9 cellular contexts compared by ENCODE assay signal in the genomic region with DNA sequence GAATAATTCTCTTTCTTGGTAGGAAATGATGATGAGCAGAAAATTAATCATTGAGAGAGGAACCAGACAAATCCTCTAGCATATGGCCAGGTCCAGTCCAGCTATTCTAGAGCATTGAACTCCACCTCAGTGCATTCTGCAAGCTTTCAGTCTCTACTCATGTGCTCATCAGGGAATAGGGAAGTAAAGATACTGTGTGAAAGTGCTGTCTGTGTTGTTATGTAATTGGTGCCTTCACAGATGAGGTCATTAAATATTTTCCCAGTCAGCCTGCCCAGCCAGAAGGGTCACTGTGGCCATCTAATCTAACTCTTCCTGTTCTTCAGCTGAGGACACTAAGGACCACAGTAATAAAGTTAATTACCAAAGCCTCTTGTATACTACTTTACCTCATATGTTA. TPM values are rescaled to one million over a fixed set of nuclear protein-coding genes. Genes with fewer than 3 reads are reported as not detected.
DNase-seq lines count a peak whose midpoint lies in the region; ATAC-seq and TF ChIP-seq lines count a peak whose summit lies in the region.
"Had no signal": no experiment of that assay in that cellular context is flagged by ENCODE, and none has a peak within 500 bp of the region (broad histone marks: within the 10 kb centered on the region; RNA-seq: fewer than 3 reads in every experiment).

No MANE protein-coding gene starts in this region.

- no peak for DNase-seq in breast epithelium (ENCODE audit: low spot score in 2 of 2)
- no peak for DNase-seq in MCF 10A (ENCODE audit: unreplicated experiment)
- DNase-seq in mammary epithelial cell = peak; percentile 32
- peak; percentile 81 for DNase-seq in medulla oblongata (ENCODE audit: extremely low spot score)
- DNase-seq in vagina (ENCODE audit: extremely low spot score in 2 of 2) = no peak
- DNase-seq in T-helper 2 cell treated with Interferon-gamma antibody and Interleukin-4, amounts not matched to agents 5 μg/mL and 100 μg/mL, for 36 hours (ENCODE audit: low spot score) = no peak
- DNase-seq in NCI-H187 treated with DMSO at 0.1 percent for 48 hours (lab: John Stamatoyannopoulos, UW) = no peak

- no peaks in the 10 kb centered on the region for H3K27me3 Mint-ChIP-seq in MCF 10A (ENCODE audit: insufficient read depth, unreplicated experiment)
- H3K27me3 Mint-ChIP-seq in T-helper 2 cell treated with Interferon-gamma antibody and Interleukin-4, amounts not matched to agents 5 μg/mL and 100 μg/mL, for 36 hours (ENCODE audit: low read depth) = no peaks in the 10 kb centered on the region

- no peak overlapping the region for H3K4me2 ChIP-seq in mammary epithelial cell (ENCODE audit: insufficient read depth, low read depth, low read length)

- no peaks in the 10 kb centered on the region for H4K20me1 ChIP-seq in mammary epithelial cell (ENCODE audit: insufficient read depth, low read length)

- H2AFZ ChIP-seq in mammary epithelial cell (ENCODE audit: low read depth, low read length) = no peak overlapping the region

- H3K9ac ChIP-seq in mammary epithelial cell (ENCODE audit: insufficient read depth, low read length) = no peak overlapping the region

- no peak for ATAC-seq in HG03108 (IDR thresholded peaks at IDR 0.05; ENCODE audit: unreplicated experiment)

- H3K4me3 ChIP-seq in breast epithelium = no peak overlapping the region
- H3K4me3 ChIP-seq in mammary epithelial cell (replicated peaks in 1 of 3; ENCODE audit: insufficient read depth in 1 of 3, low read depth in 2 of 3, low read length in 3 of 3) = no peak overlapping the region
- no peak overlapping the region for H3K4me3 ChIP-seq in vagina
- H3K4me3 ChIP-seq: tibial artery had no signal

- H3K9me3 ChIP-seq in breast epithelium = no peaks in the 10 kb centered on the region
- no peaks in the 10 kb centered on the region for H3K9me3 ChIP-seq in mammary epithelial cell (replicated peaks; ENCODE audit: insufficient read depth, low read length)
- no peaks in the 10 kb centered on the region for H3K9me3 ChIP-seq in vagina
- H3K9me3 ChIP-seq: tibial artery had no signal

- no peaks in the 10 kb centered on the region for H3K36me3 Mint-ChIP-seq in MCF 10A (ENCODE audit: insufficient read depth, unreplicated experiment)
- H3K36me3 Mint-ChIP-seq in T-helper 2 cell treated with Interferon-gamma antibody and Interleukin-4, amounts not matched to agents 5 μg/mL and 100 μg/mL, for 36 hours (ENCODE audit: low read depth) = no peaks in the 10 kb centered on the region

- H3K27ac Mint-ChIP-seq in MCF 10A (ENCODE audit: low read depth, unreplicated experiment) = no peak overlapping the region
- no peak overlapping the region for H3K27ac Mint-ChIP-seq in T-helper 2 cell treated with Interferon-gamma antibody and Interleukin-4, amounts not matched to agents 5 μg/mL and 100 μg/mL, for 36 hours

- no peaks in the 10 kb centered on the region for H3K79me2 ChIP-seq in mammary epithelial cell (ENCODE audit: insufficient read depth, low read length)

- intact Hi-C loops in breast epithelium (cut with DNase I; ENCODE audit: low total_unique reads) = no loop called here
- intact Hi-C loops in MCF 10A (cut with micrococcal nuclease) = no loop called here
- intact Hi-C loops in mammary epithelial cell (cut with micrococcal nuclease) = no loop called here
- intact Hi-C loops in vagina (cut with DNase I) = no loop called here

- in situ Hi-C loops in mammary epithelial cell (cut with MboI; ENCODE audit: low sequenced_read_pairs in 2 of 2) = no loop called here

- no peaks in the 10 kb centered on the region for H3K27me3 ChIP-seq in breast epithelium
- H3K27me3 ChIP-seq in mammary epithelial cell (ENCODE audit: insufficient read depth, low read length) = no peaks in the 10 kb centered on the region
- H3K27me3 ChIP-seq in vagina = no peaks in the 10 kb centered on the region
- H3K27me3 ChIP-seq: tibial artery had no signal

- H3K27ac ChIP-seq in breast epithelium (peak overlapping the region; percentile 40 to 68), mammary epithelial cell (ENCODE audit: insufficient read depth, low read depth, low read length) (no peak overlapping the region), vagina (peak overlapping the region; percentile 60)
- H3K27ac ChIP-seq: tibial artery had no signal

- BruUV-seq in MCF 10A (replicated peaks; lab: Mats Ljungman, UMichigan) (no TSS peak), mammary epithelial cell (replicated peaks; lab: Mats Ljungman, UMichigan) (no TSS peak)

- H3K36me3 ChIP-seq in breast epithelium = no peaks in the 10 kb centered on the region
- H3K36me3 ChIP-seq in mammary epithelial cell (ENCODE audit: insufficient read depth, low read length) = no peaks in the 10 kb centered on the region
- no peaks in the 10 kb centered on the region for H3K36me3 ChIP-seq in vagina

- CTCF ChIA-PET in MCF 10A (lab: Yijun Ruan, JAX) (no interaction called here), mammary epithelial cell (lab: Charles Lee; ENCODE audit: low non-redundant PET) (no interaction called here)

- H3K4me1 Mint-ChIP-seq in MCF 10A (ENCODE audit: insufficient read depth, unreplicated experiment) = peaks cover 5% of the 10 kb centered on the region
- H3K4me1 Mint-ChIP-seq in T-helper 2 cell treated with Interferon-gamma antibody and Interleukin-4, amounts not matched to agents 5 μg/mL and 100 μg/mL, for 36 hours (ENCODE audit: low read depth) = no peaks in the 10 kb centered on the region

- no peak for TF ChIP-seq POLR2A in breast epithelium (IDR thresholded peaks at IDR 0.05)
- TF ChIP-seq POLR2A in vagina (IDR thresholded peaks at IDR 0.05) = no peak

- no peaks in the 10 kb centered on the region for H3K9me3 Mint-ChIP-seq in MCF 10A (ENCODE audit: unreplicated experiment)
- H3K9me3 Mint-ChIP-seq in T-helper 2 cell treated with Interferon-gamma antibody and Interleukin-4, amounts not matched to agents 5 μg/mL and 100 μg/mL, for 36 hours = no peaks in the 10 kb centered on the region

- dilution Hi-C loops in mammary epithelial cell (cut with HindIII; ENCODE audit: low sequenced_read_pairs) = loop anchor here (5.0 kb wide), 1 partner anchor 77 kb away; the partner anchor contains the start of gene KLHDC8B

- no peak overlapping the region for H3K4me3 Mint-ChIP-seq in MCF 10A (ENCODE audit: unreplicated experiment)
- H3K4me3 Mint-ChIP-seq in T-helper 2 cell treated with Interferon-gamma antibody and Interleukin-4, amounts not matched to agents 5 μg/mL and 100 μg/mL, for 36 hours = no peak overlapping the region

- H3K4me1 ChIP-seq in breast epithelium (no peaks in the 10 kb centered on the region), mammary epithelial cell (ENCODE audit: insufficient read depth, low read length) (peaks cover 6% of the 10 kb centered on the region), vagina (peaks cover 15% of the 10 kb centered on the region)

- TF ChIP-seq CTCF in breast epithelium (IDR thresholded peaks at IDR 0.05) = no peak
- TF ChIP-seq CTCF in MCF 10A (IDR thresholded peaks at IDR 0.05; ENCODE audit: unreplicated experiment) = no peak
- no peak for TF ChIP-seq CTCF in mammary epithelial cell (conservative IDR thresholded peaks at IDR 0.05 in 1 of 2, IDR thresholded peaks at IDR 0.05 in 1 of 2; ENCODE audit: extremely low read depth in 1 of 2, insufficient read depth in 1 of 2, low read depth in 1 of 2, low read length in 2 of 2)
- no peak for TF ChIP-seq CTCF in vagina (IDR thresholded peaks at IDR 0.05)

- POLR2A ChIA-PET in MCF 10A (lab: Yijun Ruan, JAX) = interaction anchor here (0.6 to 0.7 kb wide), 2 partner anchors 16 to 474 kb away, joined by 3 to 4 read pairs; no protein-coding TSS in a partner anchor

RNA-seq across cellular contexts. Expression of gene C3orf62, which starts 28.2 kb away (rescaled TPM):
- total RNA-seq in breast epithelium = 1 to 10 TPM; 4.2 to 5.1 (median 4.3) TPM
- 8.1 and 9.4 TPM in 2 replicates for total RNA-seq in MCF 10A (2022)
- total RNA-seq in mammary epithelial cell = 1 to 10 TPM; 2.3 to 5.7 TPM
- 2.4 TPM for polyA plus RNA-seq in mammary epithelial cell
- polyA minus RNA-seq in mammary epithelial cell = 7.5 TPM
- total RNA-seq in vagina = 17.9 TPM

Comparison
In these comparisons a context has a peak if more than half of its experiments do, and no peak if none do; other contexts are left out.
1. DNase-seq: peak in mammary epithelial cell (single experiment) and medulla oblongata (single experiment); none in breast epithelium (0 of 2), MCF 10A (single experiment), vagina (0 of 2), T-helper 2 cell treated with Interferon-gamma antibody and Interleukin-4, amounts not matched to agents 5 μg/mL and 100 μg/mL, for 36 hours (single experiment) and NCI-H187 treated with DMSO at 0.1 percent for 48 hours (single experiment).